In the genomic region with DNA sequence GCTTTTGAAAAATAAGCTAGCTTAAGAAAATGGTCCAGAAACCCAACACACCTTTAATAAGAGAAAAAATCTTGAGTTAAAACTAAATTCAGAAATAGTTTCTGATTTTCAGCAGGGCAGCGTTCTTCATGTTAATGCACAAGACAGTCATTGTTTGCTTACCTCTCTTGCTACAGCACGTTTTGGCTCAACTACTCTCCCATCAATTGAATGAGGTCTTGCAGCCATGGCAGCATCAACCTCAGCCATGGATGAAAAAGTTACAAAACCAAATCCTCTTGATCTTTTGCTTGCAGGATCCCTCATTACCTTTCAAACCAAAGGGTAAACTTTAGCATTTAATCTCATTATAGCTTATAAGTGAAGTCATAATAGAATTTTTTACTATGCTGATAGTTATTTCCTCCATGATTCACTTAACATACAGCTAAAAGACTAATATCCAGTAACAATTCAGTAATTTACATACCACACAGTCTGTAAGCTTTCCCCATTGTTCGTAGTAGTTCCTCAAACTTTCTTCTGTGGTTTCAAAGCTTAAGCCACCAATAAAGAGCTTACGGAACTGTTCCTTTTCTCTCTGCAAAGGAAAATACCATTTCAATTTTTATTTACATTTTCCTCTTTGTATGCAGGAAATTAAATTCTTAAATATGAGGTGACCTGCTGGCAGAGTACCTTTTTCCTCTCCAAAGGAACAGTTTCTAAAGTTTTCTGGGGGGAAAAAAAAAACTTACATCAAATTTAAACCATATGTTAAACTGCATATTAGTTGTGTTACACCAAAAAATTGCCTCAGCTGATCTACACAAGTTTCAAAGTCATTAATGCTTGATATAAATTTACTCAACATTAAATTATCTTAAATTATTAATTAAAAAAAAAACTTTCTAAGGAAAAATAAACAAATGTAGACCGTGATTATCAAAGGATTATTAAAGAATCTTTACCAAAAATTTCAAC, we compare ENCODE assay signal across 8 cellular contexts. TPM values are rescaled to one million over a fixed set of nuclear protein-coding genes. Genes with fewer than 3 reads are reported as not detected.
DNase-seq lines count a peak whose midpoint lies in the region; ATAC-seq and TF ChIP-seq lines count a peak whose summit lies in the region.

No MANE protein-coding gene starts in this region.

- H3K4me3 ChIP-seq in GM12865 (ENCODE audit: low read depth, low read length) (peak overlapping the region; percentile 80), OCI-LY1 (ENCODE audit: low read depth, low read length, poor library complexity, severe bottlenecking) (peak overlapping the region; percentile 76), endocrine pancreas (ENCODE audit: control insufficient read depth, insufficient read depth, low read length) (peak overlapping the region; percentile 100), mucosa of descending colon (no peak overlapping the region)

- no peak overlapping the region for H2AFZ ChIP-seq in OCI-LY1 (ENCODE audit: low read length)

- peaks cover 45% of the 10 kb centered on the region for H3F3A ChIP-seq in OCI-LY1 (ENCODE audit: insufficient read depth, low read length)

- peaks cover 86% of the 10 kb centered on the region for H3K36me3 ChIP-seq in OCI-LY1 (ENCODE audit: insufficient read depth, low read length)
- peaks cover 5% of the 10 kb centered on the region for H3K36me3 ChIP-seq in endocrine pancreas (ENCODE audit: control insufficient read depth, insufficient read depth, low read length)
- H3K36me3 ChIP-seq in mucosa of descending colon (ENCODE audit: low read depth), result peaks cover 6% of the 10 kb centered on the region

- H3K4me1 ChIP-seq in OCI-LY1 (ENCODE audit: insufficient read depth, low read length, severe bottlenecking) (peaks cover 58% of the 10 kb centered on the region), endocrine pancreas (ENCODE audit: control insufficient read depth, insufficient read depth, low read length) (peaks cover 32% of the 10 kb centered on the region), mucosa of descending colon (ENCODE audit: low read depth) (peaks cover 36% of the 10 kb centered on the region)

- DNase-seq in GM12865 (ENCODE audit: low read depth) (peak; percentile 47), pons (ENCODE audit: low spot score) (peak; percentile 55), NCI-H1105 (lab: John Stamatoyannopoulos, UW) (no peak), COLO829 (ENCODE audit: low spot score) (no peak), mucosa of descending colon (no peak)
- DNase-seq in activated CD8-positive, alpha-beta memory T cell treated with anti-CD3 and anti-CD28 coated beads, Interleukin-2, amount 50 U/mL, for 4 hours, result no peak

- ATAC-seq in mucosa of descending colon, result no peak

- peaks cover 11% of the 10 kb centered on the region; the same call in 1 of the 2 replicates for H4K20me1 ChIP-seq in OCI-LY1 (ENCODE audit: insufficient read depth, low read length)

- H3K9me3 ChIP-seq in OCI-LY1 (ENCODE audit: low read length) (no peaks in the 10 kb centered on the region), endocrine pancreas (ENCODE audit: control insufficient read depth, low read length) (no peaks in the 10 kb centered on the region), mucosa of descending colon (no peaks in the 10 kb centered on the region)

- H3K4me2 ChIP-seq in OCI-LY1 (ENCODE audit: low read length), result peak overlapping the region; percentile 81

- intact Hi-C loops in mucosa of descending colon (cut with DNase I, micrococcal nuclease), result loop anchor here in 1 of 2 donors (5.0 kb wide), 1 partner anchor 105 kb away; no protein-coding TSS in a partner anchor

- TF ChIP-seq CTCF in GM12865 (IDR thresholded peaks at IDR 0.05; ENCODE audit: insufficient read depth, low read depth, low read length, missing control alignments), result no peak
- no peak for TF ChIP-seq CTCF in OCI-LY1 (IDR thresholded peaks at IDR 0.05; ENCODE audit: low read length)
- no peak for TF ChIP-seq CTCF in mucosa of descending colon (IDR thresholded peaks at IDR 0.05)

- peaks cover 66% of the 10 kb centered on the region for H3K79me2 ChIP-seq in OCI-LY1 (ENCODE audit: insufficient read depth, low read length)

- H3K9ac ChIP-seq in OCI-LY1 (ENCODE audit: low read length), result peak overlapping the region; percentile 93
- no peak overlapping the region for H3K9ac ChIP-seq in endocrine pancreas (ENCODE audit: control insufficient read depth, insufficient read depth, low read length)

- H3K9me2 ChIP-seq in OCI-LY1 (ENCODE audit: low read depth, low read length), result no peaks in the 10 kb centered on the region

- peak overlapping the region; percentile 21 for H3K27ac ChIP-seq in OCI-LY1 (ENCODE audit: low read depth, low read length, poor library complexity, severe bottlenecking)

- no peaks in the 10 kb centered on the region for H3K27me3 ChIP-seq in OCI-LY1 (ENCODE audit: insufficient read depth, low read length)
- no peaks in the 10 kb centered on the region for H3K27me3 ChIP-seq in endocrine pancreas (ENCODE audit: control insufficient read depth, insufficient read depth, low read length)

RNA-seq across cellular contexts. Expression of gene HNRNPA2B1, which starts 3.1 kb away (rescaled TPM):
- 100 to 1,000 TPM; 345 to 441 (median 379) TPM for total RNA-seq in mucosa of descending colon

RNA-seq across cellular contexts. Expression of gene CBX3, which starts 4.1 kb away (rescaled TPM):
- 10 to 100 TPM; 61.3 to 93.8 (median 81.4) TPM for total RNA-seq in mucosa of descending colon

RNA-seq across cellular contexts. Expression of gene NFE2L3, which starts 45.4 kb away (rescaled TPM):
- total RNA-seq in mucosa of descending colon, result 10 to 100 TPM in 1 of 3 donors, 1 to 10 TPM in 2; 7.3 to 12.2 (median 8.4) TPM

Comparison
In these comparisons a context has a peak if more than half of its experiments do, and no peak if none do; other contexts are left out.
1. DNase-seq: peak in GM12865 (single experiment) and pons (single experiment); none in NCI-H1105 (single experiment), COLO829 (single experiment), activated CD8-positive, alpha-beta memory T cell treated with anti-CD3 and anti-CD28 coated beads, Interleukin-2, amount 50 U/mL, for 4 hours (single experiment) and mucosa of descending colon (0 of 3).